ENCODE assay signal across 8 cellular contexts in the genomic region with DNA sequence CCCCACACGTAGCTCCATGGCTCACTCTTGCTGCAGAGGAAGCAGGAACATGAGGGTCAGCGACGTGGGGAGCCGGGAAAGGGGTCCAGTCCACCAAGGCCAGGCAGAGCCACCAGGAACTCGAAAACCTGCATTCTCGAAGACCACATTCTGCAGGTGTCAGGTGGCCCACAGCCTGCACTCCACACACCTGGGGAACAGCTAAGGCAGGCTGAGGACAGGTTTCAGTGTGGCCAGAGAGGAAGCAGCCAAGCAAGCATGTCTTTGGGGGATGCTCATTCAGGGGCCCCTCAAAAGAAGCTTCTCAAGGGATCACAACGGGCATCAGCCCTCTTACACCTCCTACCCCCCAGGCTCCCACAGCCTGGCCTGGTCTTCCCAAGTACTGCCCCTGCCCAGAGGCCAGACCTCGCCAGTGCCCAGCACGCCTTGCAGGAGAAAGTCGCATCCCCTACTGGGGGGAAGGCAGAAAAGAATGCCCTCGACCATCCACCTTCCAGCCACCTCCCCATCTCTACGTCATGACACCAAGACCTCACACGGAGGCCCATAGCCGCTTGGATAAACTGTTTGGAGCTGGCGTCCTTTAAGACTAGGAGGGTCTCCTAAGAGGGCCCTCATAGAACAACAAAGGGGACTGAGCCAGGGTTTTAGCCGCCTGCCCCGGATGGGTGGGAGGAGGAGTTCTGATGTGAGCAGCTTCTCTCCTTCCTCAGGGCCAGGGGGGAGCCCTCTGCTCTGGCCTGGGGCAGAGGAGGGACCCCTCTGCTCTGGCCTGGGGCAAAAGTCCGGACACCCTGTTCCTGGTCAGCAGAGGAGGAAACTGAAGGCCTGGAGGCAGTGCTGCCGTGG. TPM values are rescaled to one million over a fixed set of nuclear protein-coding genes. Genes with fewer than 3 reads are reported as not detected.
DNase-seq lines count a peak whose midpoint lies in the region; ATAC-seq and TF ChIP-seq lines count a peak whose summit lies in the region.

No MANE protein-coding gene starts in this region.

- POLR2A ChIA-PET in activated CD4-positive, alpha-beta T cell treated with anti-CD3 and anti-CD28 coated beads for 36 hours (lab: Charles Lee), result interaction anchor here (0.6 to 1.3 kb wide), 3 partner anchors 8 to 84 kb away, joined by 3 to 5 read pairs (median 4); no protein-coding TSS in a partner anchor

- peak overlapping the region; percentile 90 for H3K4me3 Mint-ChIP-seq in activated CD4-positive, alpha-beta T cell treated with anti-CD3 and anti-CD28 coated beads for 36 hours

- no peak for TF ChIP-seq POLR2A in adrenal gland (IDR thresholded peaks at IDR 0.05)

- DNase-seq in activated CD4-positive, alpha-beta T cell treated with anti-CD3 and anti-CD28 coated beads for 36 hours, result peak; percentile 14
- DNase-seq in activated CD4-positive, alpha-beta T cell treated with anti-CD3 and anti-CD28 coated beads for 4 hours, result no peak
- no peak for DNase-seq in adrenal gland
- DNase-seq in NCI-H2081 (lab: John Stamatoyannopoulos, UW), result no peak
- DNase-seq in NCI-H187 treated with DMSO at 0.1 percent for 48 hours (lab: John Stamatoyannopoulos, UW), result no peak
- DNase-seq in inferior parietal cortex (ENCODE audit: extremely low spot score), result no peak

- ATAC-seq in activated CD4-positive, alpha-beta T cell treated with anti-CD3 and anti-CD28 coated beads for 36 hours, result no peak

- peaks cover 32% of the 10 kb centered on the region for H3K36me3 Mint-ChIP-seq in activated CD4-positive, alpha-beta T cell treated with anti-CD3 and anti-CD28 coated beads for 36 hours (ENCODE audit: low read depth)

- H3K36me3 ChIP-seq in adrenal gland (replicated peaks in 1 of 2), result peaks cover 0 to 5% of the 10 kb centered on the region in 2 donors
- H3K36me3 ChIP-seq in thymus (ENCODE audit: control insufficient read depth, insufficient read depth), result peaks cover 32% of the 10 kb centered on the region

- peaks cover 45 to 78% of the 10 kb centered on the region in 2 donors for H3K4me1 ChIP-seq in adrenal gland (replicated peaks in 1 of 2)
- H3K4me1 ChIP-seq in thymus (ENCODE audit: control insufficient read depth, insufficient read depth, low read length), result peaks cover 14% of the 10 kb centered on the region

- no peaks in the 10 kb centered on the region for H3K9me3 Mint-ChIP-seq in activated CD4-positive, alpha-beta T cell treated with anti-CD3 and anti-CD28 coated beads for 36 hours (ENCODE audit: low read depth)

- 58 to 81% (median 64%) methylated on average over 8 to 19 of the region's 19 CpGs for WGBS in adrenal gland, 4 donors
- 83% methylated on average over 19 of the region's 19 CpGs for WGBS in thymus

- H3K27ac Mint-ChIP-seq in activated CD4-positive, alpha-beta T cell treated with anti-CD3 and anti-CD28 coated beads for 36 hours, result peak overlapping the region; percentile 94

- H3K27ac ChIP-seq in adrenal gland (peak overlapping the region; percentile 59 to 98 (median 97)), layer of hippocampus (ENCODE audit: low read depth, low read length) (peak overlapping the region; percentile 95), thymus (ENCODE audit: low read depth) (peak overlapping the region; percentile 80)

- H3K4me1 Mint-ChIP-seq in activated CD4-positive, alpha-beta T cell treated with anti-CD3 and anti-CD28 coated beads for 36 hours, result peaks cover 60% of the 10 kb centered on the region

- intact Hi-C loops in activated CD4-positive, alpha-beta T cell treated with anti-CD3 and anti-CD28 coated beads for 36 hours (cut with DNase I, micrococcal nuclease), result no loop called here
- intact Hi-C loops in adrenal gland (cut with DNase I), result no loop called here

- H3K4me3 ChIP-seq in adrenal gland (peak overlapping the region in 1 of 4 donors; percentile 87), thymus (ENCODE audit: low read length) (no peak overlapping the region)

- H3K27me3 ChIP-seq in adrenal gland (no peaks in the 10 kb centered on the region), layer of hippocampus (ENCODE audit: control insufficient read depth, insufficient read depth, low read length) (no peaks in the 10 kb centered on the region), thymus (ENCODE audit: control insufficient read depth, insufficient read depth) (no peaks in the 10 kb centered on the region)

- CTCF ChIA-PET in activated CD4-positive, alpha-beta T cell treated with anti-CD3 and anti-CD28 coated beads for 36 hours (lab: Charles Lee), result interaction anchor here (0.9 to 2.4 kb wide), 3 partner anchors 9 to 260 kb away, joined by 3 to 11 read pairs (median 4); no protein-coding TSS in a partner anchor

- no peak for TF ChIP-seq CTCF in adrenal gland (IDR thresholded peaks at IDR 0.05)

- H3K27me3 Mint-ChIP-seq in activated CD4-positive, alpha-beta T cell treated with anti-CD3 and anti-CD28 coated beads for 36 hours, result no peaks in the 10 kb centered on the region

- H3K9me3 ChIP-seq in adrenal gland (replicated peaks in 1 of 3) (no peaks in the 10 kb centered on the region), thymus (ENCODE audit: control insufficient read depth) (no peaks in the 10 kb centered on the region)

RNA-seq across cellular contexts. Expression of a gene that starts 2.9 kb away (rescaled TPM):
- total RNA-seq in activated CD4-positive, alpha-beta T cell treated with anti-CD3 and anti-CD28 coated beads for 36 hours, result 100 to 1,000 TPM; 117 to 145 TPM
- total RNA-seq in adrenal gland, result 100 to 1,000 TPM in 1 of 8 donors, 10 to 100 TPM in 7; 28.4 to 112 (median 73.7) TPM
- polyA plus RNA-seq in adrenal gland (100 to 1,000 TPM in 1 of 3 donors, 10 to 100 TPM in 2; 49.1 to 142 (median 85.2) TPM), thymus (81.3 TPM)

RNA-seq across cellular contexts. Expression of a gene that starts 41.6 kb away (rescaled TPM):
- 10 to 100 TPM; 16.0 to 19.8 TPM for total RNA-seq in activated CD4-positive, alpha-beta T cell treated with anti-CD3 and anti-CD28 coated beads for 36 hours
- total RNA-seq in adrenal gland, result 100 to 1,000 TPM in 1 of 8 donors, 10 to 100 TPM in 7; 35.4 to 107 (median 48.9) TPM
- polyA plus RNA-seq in adrenal gland (10 to 100 TPM; 17.4 to 27.1 (median 23.1) TPM), thymus (11.2 TPM)
